ENCODE assay signal across 17 cellular contexts in genomic region chr6:169579712-169580111, GRCh38.
"Had no signal": no experiment of that assay in that cellular context is flagged by ENCODE, and none has a peak within 500 bp of the region (broad histone marks: within the 10 kb centered on the region; RNA-seq: fewer than 3 reads in every experiment).

No MANE protein-coding gene starts in this region.

- H3K27ac ChIP-seq: coronary artery, esophagus muscularis mucosa, gastroesophageal sphincter, ovary, right atrium auricular region had no signal

- H3K4me1 Mint-ChIP-seq: endodermal cell had no signal

- H3K4me1 ChIP-seq: esophagus muscularis mucosa, gastroesophageal sphincter, right atrium auricular region had no signal

- H3K9me3 ChIP-seq: esophagus muscularis mucosa, gastroesophageal sphincter, ovary, right atrium auricular region had no signal

- H3K4me3 Mint-ChIP-seq: endodermal cell; naive thymus-derived CD4-positive, alpha-beta T cell had no signal

- H3K4me3 ChIP-seq: coronary artery, esophagus muscularis mucosa, gastroesophageal sphincter, lung, ovary, right atrium auricular region had no signal

- H3K27me3 ChIP-seq: esophagus muscularis mucosa, gastroesophageal sphincter, ovary, right atrium auricular region had no signal

- H3K27me3 Mint-ChIP-seq: naive thymus-derived CD4-positive, alpha-beta T cell had no signal

- H3K36me3 ChIP-seq: ovary, right atrium auricular region had no signal

- DNase-seq: effector CD4-positive, alpha-beta T cell; endodermal cell; glutamatergic neuron; kidney; left cardiac atrium; left ventricle myocardium superior; naive thymus-derived CD4-positive, alpha-beta T cell; ovary; small intestine; stimulated activated CD4-positive, alpha-beta T cell treated with anti-CD3 and anti-CD28 coated beads, Interleukin-12 subunit alpha, Interleukin-12 subunit beta, amount 100 ng/mL, for 4 hours; stimulated activated naive CD4-positive, alpha-beta T cell treated with Interleukin-2 at 50 U/mL for 16 hours; trophoblast cell had no signal

- ATAC-seq: gastroesophageal sphincter; left cardiac atrium; left ventricle myocardium superior; naive thymus-derived CD4-positive, alpha-beta T cell had no signal

- H3K27ac Mint-ChIP-seq: endodermal cell had no signal
